ENCODE assay signal across 8 cellular contexts in genomic region chr15:34987982-34988873, GRCh38. TPM values are rescaled to one million over a fixed set of nuclear protein-coding genes. Genes with fewer than 3 reads are reported as not detected.
DNase-seq lines count a peak whose midpoint lies in the region; ATAC-seq and TF ChIP-seq lines count a peak whose summit lies in the region.

TSS of gene ZNF770 (minus strand) at chr15:34988287. CDS start at chr15:34983434, 4,853 bp downstream.

- peak within 1 kb of the TSS; percentile 99 for H3K27ac Mint-ChIP-seq in neural crest cell (ENCODE audit: unreplicated experiment)

- H3K4me2 ChIP-seq in GM23248 (ENCODE audit: unreplicated experiment): peak within 1 kb of the TSS; percentile 96
- peak within 1 kb of the TSS; percentile 95 for H3K4me2 ChIP-seq in Karpas-422 (ENCODE audit: low read depth, low read length, poor library complexity, severe bottlenecking)

- H3K27ac ChIP-seq in GM23248: peak within 1 kb of the TSS; percentile 96
- peak within 1 kb of the TSS; percentile 79 for H3K27ac ChIP-seq in Karpas-422 (ENCODE audit: low read length)
- peak within 1 kb of the TSS; percentile 66 for H3K27ac ChIP-seq in RWPE2 (ENCODE audit: poor library complexity, severe bottlenecking)
- peak within 1 kb of the TSS; percentile 94 to 100 (median 96) for H3K27ac ChIP-seq in stomach

- H3K36me3 ChIP-seq in GM23248 (ENCODE audit: low read depth): 0 out of 2 replicates have a peak, but pooled peaks cover 7% of the 10 kb centered on the region
- H3K36me3 ChIP-seq in Karpas-422 (ENCODE audit: insufficient read depth, low read length): peaks cover 21% of the 10 kb centered on the region; the same call in 1 of the 2 replicates
- H3K36me3 ChIP-seq in RWPE2 (ENCODE audit: low read depth): peaks cover 39% of the 10 kb centered on the region
- H3K36me3 ChIP-seq in stomach: peaks cover 0 to 15% (median 12%) of the 10 kb centered on the region in 4 donors

- WGBS in GM23248 (ENCODE audit: low coverage in 1 of 2, low lambda C conversion rate in 2 of 2, missing lambda C conversion rate in 2 of 2), 2 experiments: 1% methylated on average over 58 to 63 of the region's 63 CpGs
- 0 to 1% (median 0%) methylated on average over 29 to 63 of the region's 63 CpGs for WGBS in stomach, 5 donors

- H3K4me1 ChIP-seq in GM23248 (ENCODE audit: insufficient read depth) (peaks cover 20% of the 10 kb centered on the region), Karpas-422 (ENCODE audit: low read length) (peaks cover 35% of the 10 kb centered on the region), RWPE2 (ENCODE audit: insufficient read depth, poor library complexity, severe bottlenecking) (peaks cover 35% of the 10 kb centered on the region), stomach (peaks cover 16 to 46% (median 37%) of the 10 kb centered on the region in 4 donors)

- H3K4me3 ChIP-seq in GM23248 (peak within 1 kb of the TSS; percentile 98), Karpas-422 (ENCODE audit: low read length) (peak within 1 kb of the TSS; percentile 98), RWPE2 (ENCODE audit: severe bottlenecking) (peak within 1 kb of the TSS; percentile 89), stomach (peak within 1 kb of the TSS; percentile 80 to 89 (median 82))

- H4K20me1 ChIP-seq in GM23248 (ENCODE audit: insufficient read depth) (no peaks in the 10 kb centered on the region), Karpas-422 (ENCODE audit: insufficient read depth, low read depth, low read length) (peaks cover 18% of the 10 kb centered on the region)

- H3K4me3 Mint-ChIP-seq in neural crest cell: peak within 1 kb of the TSS; percentile 99

- H3K9ac ChIP-seq in GM23248: peak within 1 kb of the TSS; percentile 98
- peak within 1 kb of the TSS; percentile 98 for H3K9ac ChIP-seq in Karpas-422 (ENCODE audit: low read length)

- H3K27me3 Mint-ChIP-seq in neural crest cell (ENCODE audit: low read depth): peaks cover 3% of the 10 kb centered on the region

- H3K27me3 ChIP-seq in GM23248 (replicated peaks; ENCODE audit: insufficient read depth) (no peaks in the 10 kb centered on the region), Karpas-422 (ENCODE audit: low read length) (no peaks in the 10 kb centered on the region), RWPE2 (ENCODE audit: insufficient read depth, poor library complexity, severe bottlenecking) (no peaks in the 10 kb centered on the region), stomach (peaks cover 0 to 3% (median 0%) of the 10 kb centered on the region in 3 donors)

- TF ChIP-seq EP300 in stomach (IDR thresholded peaks at IDR 0.05): no peak

- H3K9me3 ChIP-seq in GM23248 (ENCODE audit: low read depth) (no peaks in the 10 kb centered on the region), Karpas-422 (ENCODE audit: low read length) (no peaks in the 10 kb centered on the region), RWPE2 (ENCODE audit: severe bottlenecking) (no peaks in the 10 kb centered on the region), stomach (no peaks in the 10 kb centered on the region)

- H3K4me1 Mint-ChIP-seq in neural crest cell: peaks cover 25% of the 10 kb centered on the region

- no peak for TF ChIP-seq CTCF in RWPE2 (IDR thresholded peaks at IDR 0.05; ENCODE audit: poor library complexity, severe bottlenecking)
- TF ChIP-seq CTCF in neural crest cell (conservative IDR thresholded peaks at IDR 0.05): no peak
- peak in 1 of 7 experiments; percentile 13 for TF ChIP-seq CTCF in stomach (IDR thresholded peaks at IDR 0.05)

- H3K79me2 ChIP-seq in GM23248 (ENCODE audit: insufficient read depth) (peaks cover 49% of the 10 kb centered on the region), Karpas-422 (ENCODE audit: low read length) (peaks cover 46% of the 10 kb centered on the region)

- intact Hi-C loops in stomach (cut with DNase I; ENCODE audit: low total_unique reads): no loop called here

- TF ChIP-seq POLR2A in stomach (IDR thresholded peaks at IDR 0.05): peak in 1 of 4 donors; percentile 49

- DNase-seq in Daoy (ENCODE audit: low read depth): peak; percentile 83
- peak; percentile 89 for DNase-seq in GM23248
- peak; percentile 94 for DNase-seq in Karpas-422
- DNase-seq in RWPE2 (ENCODE audit: low spot score): peak; percentile 79
- DNase-seq in activated effector memory CD4-positive, alpha-beta T cell treated with anti-CD3 and anti-CD28 coated beads, Interleukin-2, amount 50 U/mL, for 16 hours: peak; percentile 94
- DNase-seq in fibroblast of the conjunctiva (ENCODE audit: low read depth): peak; percentile 43
- peak; percentile 80 for DNase-seq in neural crest cell (ENCODE audit: low read depth, low spot score)
- DNase-seq in stomach: peak; percentile 83

- ATAC-seq in RWPE2 (ENCODE audit: low read depth): peak; percentile 81

- in situ Hi-C loops in GM23248 (cut with MboI): no loop called here

- no peaks in the 10 kb centered on the region for H3K9me2 ChIP-seq in GM23248 (ENCODE audit: insufficient read depth)
- H3K9me2 ChIP-seq in Karpas-422 (replicated peaks; ENCODE audit: insufficient read depth, low read length): no peaks in the 10 kb centered on the region

- H3K9me3 Mint-ChIP-seq in neural crest cell: no peaks in the 10 kb centered on the region

- no peaks in the 10 kb centered on the region; the same call in 1 of the 2 replicates for H3F3A ChIP-seq in GM23248 (ENCODE audit: insufficient read depth)

- H2AFZ ChIP-seq in GM23248 (peak within 1 kb of the TSS; percentile 100), Karpas-422 (ENCODE audit: low read length) (peak within 1 kb of the TSS; percentile 99)

- no peaks in the 10 kb centered on the region for H3K36me3 Mint-ChIP-seq in neural crest cell (ENCODE audit: low read depth)

RNA-seq across cellular contexts. Expression of gene ZNF770, which starts in this region (rescaled TPM):
- total RNA-seq in Daoy (2014; rRNA removed; shearing (Covaris generic)): 13.1 and 15.7 TPM in 2 replicates
- total RNA-seq in GM23248 (2014; rRNA removed; shearing (Covaris generic)): 30.2 and 32.1 TPM in 2 replicates
- polyA plus RNA-seq in GM23248 (2016; fragmentation: Nextera tagmentation; extraction: Ambion mirVana): 92.5 and 93.6 TPM in 2 replicates
- total RNA-seq in Karpas-422 (2014; rRNA removed; shearing (Covaris generic); ENCODE audit: low replicate concordance): 22.3 and 47.5 TPM in 2 replicates
- 51.0 and 53.8 TPM in 2 replicates for total RNA-seq in neural crest cell
- 10 to 100 TPM in 3 of 5 donors, 1 to 10 TPM in 2; 5.3 to 50.9 (median 16.7) TPM for total RNA-seq in stomach
- polyA plus RNA-seq in stomach: 1 to 10 TPM; 7.0 to 9.2 (median 7.6) TPM

Comparison
In these comparisons a context has a peak if more than half of its experiments do, and no peak if none do; other contexts are left out.
1. Peak in every context shown above with its lines: DNase-seq, ATAC-seq, H3K4me3 ChIP-seq and H3K27ac ChIP-seq.
2. DNase-seq: peak in every context shown above with its lines; median percentile 94 in Karpas-422; 94 in activated effector memory CD4-positive, alpha-beta T cell treated with anti-CD3 and anti-CD28 coated beads, Interleukin-2, amount 50 U/mL, for 16 hours; 89 in GM23248; 83 in Daoy; 83 in stomach; 80 in neural crest cell; 79 in RWPE2; 43 in fibroblast of the conjunctiva.